Comparison of ENCODE assay signal across 25 cellular contexts in the genomic region with DNA sequence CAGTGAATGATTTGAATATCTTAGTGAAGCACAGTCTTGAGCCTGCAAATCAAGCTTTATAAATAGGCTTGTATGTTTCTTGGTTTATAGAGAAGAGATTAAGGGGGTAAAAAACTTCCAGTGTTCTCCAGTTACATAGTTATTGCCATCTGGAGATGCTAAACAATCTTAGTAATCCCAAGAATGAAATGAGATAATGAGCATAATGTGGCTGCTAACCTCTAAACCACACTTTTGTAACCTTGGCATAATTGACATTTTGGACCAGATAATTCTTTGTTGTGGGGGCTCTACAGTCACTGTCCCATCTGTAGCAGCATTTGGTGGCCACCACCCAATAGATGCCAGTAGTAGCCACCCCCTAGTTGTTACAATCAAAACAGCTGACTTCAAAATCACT.
DNase-seq lines count a peak whose midpoint lies in the region; ATAC-seq and TF ChIP-seq lines count a peak whose summit lies in the region.
"Had no signal": no experiment of that assay in that cellular context is flagged by ENCODE, and none has a peak within 500 bp of the region (broad histone marks: within the 10 kb centered on the region; RNA-seq: fewer than 3 reads in every experiment).

No MANE protein-coding gene starts in this region.

- no peaks in the 10 kb centered on the region for H3K9me3 ChIP-seq in MM.1S (replicated peaks; ENCODE audit: insufficient read depth, low read length)
- H3K9me3 ChIP-seq: esophagus squamous epithelium, tibial artery had no signal

- no peak overlapping the region for H3K27ac ChIP-seq in MM.1S (ENCODE audit: low read length)
- H3K27ac ChIP-seq: esophagus squamous epithelium, HL-60, tibial artery had no signal

- H3K27me3 ChIP-seq in MM.1S (replicated peaks; ENCODE audit: insufficient read depth, low read length) = no peaks in the 10 kb centered on the region
- H3K27me3 ChIP-seq: esophagus squamous epithelium, tibial artery had no signal

- no peaks in the 10 kb centered on the region for H4K20me1 ChIP-seq in MM.1S (ENCODE audit: insufficient read depth, low read length)

- H3K36me3 ChIP-seq in MM.1S (replicated peaks; ENCODE audit: insufficient read depth, low read length) = no peaks in the 10 kb centered on the region
- H3K36me3 ChIP-seq: esophagus squamous epithelium, tibial artery had no signal

- no peaks in the 10 kb centered on the region for H3K79me2 ChIP-seq in MM.1S (ENCODE audit: low read length)

- CTCF ChIA-PET in AG04449 (lab: Yijun Ruan, JAX) = no interaction called here

- no peak overlapping the region for H2AFZ ChIP-seq in MM.1S (ENCODE audit: low read length)

- H3K4me2 ChIP-seq in MM.1S (ENCODE audit: low read depth, low read length) = no peak overlapping the region

- H3K4me3 ChIP-seq in AG04449 (ENCODE audit: low read depth, low read length) (no peak overlapping the region), fibroblast of pulmonary artery (replicated peaks; ENCODE audit: low read depth, low read length) (no peak overlapping the region), MM.1S (ENCODE audit: low read length) (no peak overlapping the region)
- H3K4me3 ChIP-seq: esophagus squamous epithelium, K562, tibial artery had no signal

- no peak overlapping the region for H3K9ac ChIP-seq in MM.1S (ENCODE audit: low read length)

- ATAC-seq in SK-N-SH treated with all-trans-retinoic acid at 6 μM for 48 hours (peak; percentile 93), GM18519 (IDR thresholded peaks at IDR 0.05; ENCODE audit: low FRiP score, unreplicated experiment) (no peak)
- ATAC-seq: K562; stimulated activated memory B cell treated with anti-CD40 and anti-IgM and Interleukin-4, amounts not matched to agents 10 μg/mL and 1 μg/mL and 100 μg/mL, for 72 hours had no signal

- POLR2A ChIA-PET in AG04449 (lab: Yijun Ruan, JAX) = interaction anchor here (0.5 kb wide), 1 partner anchor 92 kb away, joined by 3 read pairs; no protein-coding TSS in a partner anchor

- H3K9me2 ChIP-seq in MM.1S (replicated peaks; ENCODE audit: insufficient read depth, low read length) = no peaks in the 10 kb centered on the region

- DNase-seq in AG04449 (ENCODE audit: low read depth, low spot score) (peak; percentile 49), HCEC 1CT (peak; percentile 69), fibroblast of pulmonary artery (ENCODE audit: low read depth) (peak; percentile 53), MM.1S (no peak), DMS79 treated with DMSO at 0.1 percent for 48 hours (lab: John Stamatoyannopoulos, UW) (no peak)
- no peak for DNase-seq in stimulated activated CD4-positive, alpha-beta T cell treated with anti-CD3 and anti-CD28 coated beads, Interleukin-2, amount 100 ng/mL, for 48 hours
- DNase-seq: activated B cell treated with CpG ODN at 0.5 μM for 24 hours; activated naive CD8-positive, alpha-beta T cell treated with anti-CD3 and anti-CD28 coated beads, Interleukin-2, amount 10 ng/mL, durations not matched to agents 7 days and 5 days; CD4-positive, alpha-beta memory T cell; central memory CD4-positive, alpha-beta T cell; DND-41; effector CD8-positive, alpha-beta T cell; esophagus squamous epithelium; H7; hippocampal formation; mesendoderm; NCI-H2029; NCI-H510A; SHP77 treated with DMSO at 0.1 percent for 48 hours; tibial artery had no signal

- TF ChIP-seq CTCF in AG04449 (IDR thresholded peaks at IDR 0.05; ENCODE audit: insufficient read depth, low read length, missing control alignments) = no peak
- no peak for TF ChIP-seq CTCF in fibroblast of pulmonary artery (IDR thresholded peaks at IDR 0.05; ENCODE audit: low read length, missing control alignments)
- no peak for TF ChIP-seq CTCF in MM.1S (IDR thresholded peaks at IDR 0.05; ENCODE audit: low read length)

- no peaks in the 10 kb centered on the region for H3K4me1 ChIP-seq in MM.1S (ENCODE audit: low read length)
- H3K4me1 ChIP-seq: esophagus squamous epithelium, tibial artery had no signal

- H3F3A ChIP-seq in MM.1S (ENCODE audit: insufficient read depth, low read length) = no peaks in the 10 kb centered on the region

TF ChIP-seq in SK-N-SH treated with all-trans-retinoic acid at 6 μM for 48 hours, 23 proteins besides CTCF, POLR2A, EP300 and RAD21:
- TF ChIP-seq ISL1 (CRISPR knock-in tag; IDR thresholded peaks at IDR 0.05) (peak; percentile 39; the same call in 1 of the 2 replicates), PPARA (CRISPR knock-in tag; IDR thresholded peaks at IDR 0.05; ENCODE audit: borderline replicate concordance) (no peak)

Comparison
In these comparisons a context has a peak if more than half of its experiments do, and no peak if none do; other contexts are left out.
1. DNase-seq: peak in AG04449 (single experiment), HCEC 1CT (single experiment) and fibroblast of pulmonary artery (single experiment); none in MM.1S (single experiment), DMS79 treated with DMSO at 0.1 percent for 48 hours (single experiment) and stimulated activated CD4-positive, alpha-beta T cell treated with anti-CD3 and anti-CD28 coated beads, Interleukin-2, amount 100 ng/mL, for 48 hours (0 of 2).